In genomic region chr21:24110846-24111245, GRCh38 we compare ENCODE assay signal across 2 cellular contexts.
TF ChIP-seq lines count a peak whose summit lies in the region.

No MANE protein-coding gene starts in this region.

TF ChIP-seq in SK-N-SH, 30 proteins besides CTCF, POLR2A, EP300 and RAD21 (continued from another document):
- TF ChIP-seq USF1 (IDR thresholded peaks at IDR 0.05; ENCODE audit: borderline replicate concordance, low read depth): no peak
- TF ChIP-seq TAF1 (IDR thresholded peaks at IDR 0.05; ENCODE audit: borderline replicate concordance, low read depth, low read length): no peak
- TF ChIP-seq TCF12 (IDR thresholded peaks at IDR 0.05): no peak
- TF ChIP-seq FOSL2 (IDR thresholded peaks at IDR 0.05; ENCODE audit: borderline replicate concordance, low read depth): no peak
- TF ChIP-seq FOXJ3 (CRISPR knock-in tag; IDR thresholded peaks at IDR 0.05): no peak
- TF ChIP-seq SMC3 (IDR thresholded peaks at IDR 0.05; ENCODE audit: low read depth, low read length): no peak
- TF ChIP-seq GABPA (IDR thresholded peaks at IDR 0.05; ENCODE audit: low read depth): no peak

TF ChIP-seq in SK-N-SH treated with all-trans-retinoic acid at 6 μM for 48 hours, 23 proteins besides CTCF, POLR2A, EP300 and RAD21 (continued from another document):
- TF ChIP-seq TSHZ2 (CRISPR knock-in tag; IDR thresholded peaks at IDR 0.05) (no peak), OSR1 (CRISPR knock-in tag; IDR thresholded peaks at IDR 0.05) (no peak), ZFP30 (CRISPR knock-in tag; IDR thresholded peaks at IDR 0.05) (no peak), ARNTL (CRISPR knock-in tag; IDR thresholded peaks at IDR 0.05; ENCODE audit: borderline replicate concordance, low read depth) (no peak), BACH2 (CRISPR knock-in tag; IDR thresholded peaks at IDR 0.05; ENCODE audit: borderline replicate concordance) (no peak), POU6F1 (CRISPR knock-in tag; IDR thresholded peaks at IDR 0.05; ENCODE audit: borderline replicate concordance, low read depth) (no peak), ZNF8 (CRISPR knock-in tag; IDR thresholded peaks at IDR 0.05) (no peak), GLIS3 (CRISPR knock-in tag; IDR thresholded peaks at IDR 0.05) (no peak)
